18 cellular contexts compared by ENCODE assay signal in the genomic region with DNA sequence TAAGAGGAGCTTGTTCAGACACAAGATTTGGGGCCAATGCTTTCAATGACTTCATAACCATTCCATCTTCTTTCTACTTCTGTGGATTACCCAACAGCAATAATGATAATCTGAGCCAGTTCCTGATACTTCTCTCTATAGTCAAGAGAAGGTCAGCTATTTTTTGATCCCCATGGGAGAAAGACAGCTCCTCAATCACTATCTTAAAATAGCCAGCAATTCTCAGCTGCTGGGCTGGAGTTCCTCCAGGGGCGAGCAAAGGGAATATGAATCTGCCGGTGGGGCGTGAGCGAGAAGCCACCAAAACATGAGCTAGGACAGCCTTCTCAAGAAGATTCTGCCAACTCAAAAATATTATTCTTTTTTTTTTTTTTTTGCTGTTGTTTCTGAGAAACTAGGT.
"Had no signal": no experiment of that assay in that cellular context is flagged by ENCODE, and none has a peak within 500 bp of the region (broad histone marks: within the 10 kb centered on the region; RNA-seq: fewer than 3 reads in every experiment).

A gene with protein sequence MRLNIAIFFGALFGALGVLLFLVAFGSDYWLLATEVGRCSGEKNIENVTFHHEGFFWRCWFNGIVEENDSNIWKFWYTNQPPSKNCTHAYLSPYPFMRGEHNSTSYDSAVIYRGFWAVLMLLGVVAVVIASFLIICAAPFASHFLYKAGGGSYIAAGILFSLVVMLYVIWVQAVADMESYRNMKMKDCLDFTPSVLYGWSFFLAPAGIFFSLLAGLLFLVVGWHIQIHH (plus strand): TSS at position 269 of the 400 bp plus-strand sequence. CDS start 187 bp downstream, outside the sequence.

- DNase-seq: activated B cell treated with CpG ODN at 0.5 μM for 24 hours; activated CD4-positive, alpha-beta T cell treated with anti-CD3 and anti-CD28 coated beads, Interleukin-2, amount 10 ng/mL, durations not matched to agents 24 days and 14 days; activated CD8-positive, alpha-beta memory T cell treated with anti-CD3 and anti-CD28 coated beads, Interleukin-2, amount 50 U/mL, for 48 hours; activated gamma-delta T cell treated with Interleukin-2 at 50 U/mL for 16 hours; activated T-cell treated with anti-CD3 and anti-CD28 coated beads, Interleukin-2, amount 50 U/mL, for 72 hours; amygdala; brain microvascular endothelial cell; cerebellar nuclear complex; erythroblast; lower lobe of right lung; ovary; stimulated activated CD4-positive, alpha-beta T cell treated with anti-CD3 and anti-CD28 coated beads, Interleukin-4, amount 100 ng/mL, for 24 hours; stimulated activated naive CD4-positive, alpha-beta T cell; substantia nigra; SW 1271 had no signal

- H3K4me3 Mint-ChIP-seq: activated B cell treated with CpG ODN at 0.5 μM for 24 hours; activated CD4-positive, alpha-beta T cell treated with anti-CD3 and anti-CD28 coated beads, Interleukin-2, amount 10 ng/mL, durations not matched to agents 24 days and 14 days; activated naive CD8-positive, alpha-beta T cell; activated T-cell treated with anti-CD3 and anti-CD28 coated beads, Interleukin-2, amount 50 U/mL, for 72 hours had no signal

- H3K4me1 ChIP-seq: lower lobe of right lung, tibial nerve had no signal

- H3K9me3 Mint-ChIP-seq: activated B cell treated with CpG ODN at 0.5 μM for 24 hours; activated CD4-positive, alpha-beta T cell treated with anti-CD3 and anti-CD28 coated beads, Interleukin-2, amount 10 ng/mL, durations not matched to agents 24 days and 14 days; activated T-cell treated with anti-CD3 and anti-CD28 coated beads, Interleukin-2, amount 50 U/mL, for 72 hours had no signal

- H3K27me3 ChIP-seq: brain microvascular endothelial cell, ovary, tibial nerve had no signal

- H3K4me3 ChIP-seq: lower lobe of right lung, ovary, skin epidermis, tibial nerve had no signal

- H3K9me3 ChIP-seq: lower lobe of right lung, ovary, tibial nerve had no signal

- H3K27ac ChIP-seq: brain microvascular endothelial cell, lower lobe of right lung, ovary, skin epidermis, tibial nerve had no signal

- H3K27me3 Mint-ChIP-seq: activated B cell treated with CpG ODN at 0.5 μM for 24 hours; activated CD4-positive, alpha-beta T cell treated with anti-CD3 and anti-CD28 coated beads, Interleukin-2, amount 10 ng/mL, durations not matched to agents 24 days and 14 days; activated naive CD8-positive, alpha-beta T cell had no signal

- ATAC-seq: activated T-cell treated with anti-CD3 and anti-CD28 coated beads, Interleukin-2, amount 50 U/mL, for 72 hours; lower lobe of right lung had no signal

- H3K36me3 ChIP-seq: brain microvascular endothelial cell, lower lobe of right lung, ovary, tibial nerve had no signal

- H3K4me1 Mint-ChIP-seq: activated B cell treated with CpG ODN at 0.5 μM for 24 hours; activated CD4-positive, alpha-beta T cell treated with anti-CD3 and anti-CD28 coated beads, Interleukin-2, amount 10 ng/mL, durations not matched to agents 24 days and 14 days had no signal

- H3K27ac Mint-ChIP-seq: activated B cell treated with CpG ODN at 0.5 μM for 24 hours; activated CD4-positive, alpha-beta T cell treated with anti-CD3 and anti-CD28 coated beads, Interleukin-2, amount 10 ng/mL, durations not matched to agents 24 days and 14 days; activated naive CD8-positive, alpha-beta T cell; activated T-cell treated with anti-CD3 and anti-CD28 coated beads, Interleukin-2, amount 50 U/mL, for 72 hours had no signal
